Comparison of ENCODE assay signal across 8 cellular contexts in genomic region chrX:9342581-9343051, GRCh38.
DNase-seq lines count a peak whose midpoint lies in the region; ATAC-seq, FAIRE-seq and TF ChIP-seq lines count a peak whose summit lies in the region.

No MANE protein-coding gene starts in this region.

- POLR2A ChIA-PET in WTC11 (lab: Charles Lee) = interaction anchor here (0.7 kb wide), 1 partner anchor 120 kb away, joined by 3 read pairs; no protein-coding TSS in a partner anchor

- H3K4me3 Mint-ChIP-seq in WTC11 = peak overlapping the region; percentile 78

- ATAC-seq in WTC11 = peak; percentile 78
- no peak for ATAC-seq in GM19351 (IDR thresholded peaks at IDR 0.05; ENCODE audit: unreplicated experiment)

- H3K27me3 ChIP-seq in skeletal muscle tissue (ENCODE audit: control insufficient read depth in 3 of 3, insufficient read depth in 3 of 3, low read length in 3 of 3) = no peaks in the 10 kb centered on the region

- CTCF ChIA-PET in WTC11 (lab: Charles Lee) = no interaction called here

- no peaks in the 10 kb centered on the region for H3K9me3 ChIP-seq in skeletal muscle tissue (ENCODE audit: control insufficient read depth in 3 of 3, low read length in 3 of 3)

- no peaks in the 10 kb centered on the region for H3K36me3 Mint-ChIP-seq in WTC11

- H3K27me3 Mint-ChIP-seq in WTC11 (ENCODE audit: low read depth) = no peaks in the 10 kb centered on the region

- TF ChIP-seq CTCF in GM12865 (IDR thresholded peaks at IDR 0.05; ENCODE audit: insufficient read depth, low read depth, low read length, missing control alignments) (no peak), WTC11 (IDR thresholded peaks at IDR 0.05) (no peak)

- H3K27ac ChIP-seq in cingulate gyrus (ENCODE audit: low read depth, low read length) (peak overlapping the region; percentile 19), skeletal muscle tissue (ENCODE audit: low read depth, low read length) (no peak overlapping the region)

- H3K9me3 Mint-ChIP-seq in WTC11 = no peaks in the 10 kb centered on the region

- H3K36me3 ChIP-seq in skeletal muscle tissue (ENCODE audit: control insufficient read depth in 3 of 3, insufficient read depth in 3 of 3, low read length in 3 of 3) = no peaks in the 10 kb centered on the region

- peak overlapping the region in 1 of 3 donors; percentile 45 for H3K9ac ChIP-seq in skeletal muscle tissue (ENCODE audit: low read depth in 1 of 3, low read length in 3 of 3)

- peak; percentile 8 for DNase-seq in GM12865 (ENCODE audit: low read depth)
- peak; percentile 34 for DNase-seq in NCI-H2107 treated with DMSO at 0.1 percent for 48 hours (lab: John Stamatoyannopoulos, UW; ENCODE audit: unreplicated experiment)
- DNase-seq in WTC11 (ENCODE audit: low spot score) = peak; percentile 74
- peak; percentile 65 for DNase-seq in inferior parietal cortex (ENCODE audit: extremely low spot score)
- DNase-seq in GM12891 (ENCODE audit: insufficient read length, low spot score) = no peak

- peaks cover 29% of the 10 kb centered on the region for H3K4me1 Mint-ChIP-seq in WTC11

- peaks cover 13 to 22% (median 13%) of the 10 kb centered on the region in 3 donors for H3K4me1 ChIP-seq in skeletal muscle tissue (ENCODE audit: control insufficient read depth in 3 of 3, insufficient read depth in 3 of 3, low read length in 3 of 3)

- TF ChIP-seq POLR2A in GM12891 (IDR thresholded peaks at IDR 0.05; ENCODE audit: low read depth, low read length) = no peak

- no peak overlapping the region for H3K4me3 ChIP-seq in GM12865 (ENCODE audit: low read depth, low read length)
- H3K4me3 ChIP-seq in skeletal muscle tissue (ENCODE audit: low read length in 3 of 3) = peak overlapping the region in 2 of 3 donors; percentile 22 to 52

- no peak for FAIRE-seq in GM12891 (lab: Jason Lieb, UNC)

- H3K27ac Mint-ChIP-seq in WTC11 = no peak overlapping the region

TF ChIP-seq in WTC11, 78 proteins besides CTCF, POLR2A, EP300 and RAD21:
- TF ChIP-seq ZNF263 (CRISPR knock-in tag; IDR thresholded peaks at IDR 0.05; ENCODE audit: low read depth) (peak; percentile 62), ZNF281 (CRISPR knock-in tag; IDR thresholded peaks at IDR 0.05) (0 out of 2 replicates have a peak, but pooled peaks have one; percentile 43), ATF2 (CRISPR knock-in tag; IDR thresholded peaks at IDR 0.05; ENCODE audit: borderline replicate concordance, low read depth) (no peak)

TF ChIP-seq in GM12891, 5 proteins besides CTCF, POLR2A, EP300 and RAD21:
- TF ChIP-seq POU2F2 (IDR thresholded peaks at IDR 0.05; ENCODE audit: low read depth, low read length) (no peak), POLR2AphosphoS5 (IDR thresholded peaks at IDR 0.05; ENCODE audit: low read depth, low read length) (no peak), PAX5 (IDR thresholded peaks at IDR 0.05; ENCODE audit: insufficient read depth, low read length, severe bottlenecking) (no peak), TAF1 (IDR thresholded peaks at IDR 0.05; ENCODE audit: low read depth, low read length) (no peak)
